ENCODE assay signal across 2 cellular contexts in the genomic region with DNA sequence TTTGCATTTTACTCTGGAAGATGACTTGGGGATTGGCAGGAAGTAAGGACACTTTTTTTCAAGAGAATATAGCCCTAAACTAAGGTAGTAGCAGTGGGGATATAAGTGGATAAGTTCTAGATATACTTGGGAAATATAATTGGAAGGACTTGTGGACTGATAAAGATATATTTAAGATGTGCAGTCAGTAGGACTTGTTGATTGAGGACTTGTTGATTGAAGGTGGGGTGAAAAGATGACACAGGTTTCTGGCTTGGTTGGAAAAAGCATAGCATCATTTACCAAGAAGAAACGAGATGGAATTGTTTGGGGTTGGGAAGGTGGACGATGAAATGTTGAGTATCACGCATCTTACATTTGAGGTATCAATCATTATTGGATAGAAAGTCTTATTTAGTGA.
TF ChIP-seq lines count a peak whose summit lies in the region.

No MANE protein-coding gene starts in this region.

TF ChIP-seq in IMR-90, 13 proteins besides CTCF, POLR2A, EP300 and RAD21:
- no peak for TF ChIP-seq RCOR1 (IDR thresholded peaks at IDR 0.05; ENCODE audit: insufficient replicate concordance, low read length)
- TF ChIP-seq MAZ (IDR thresholded peaks at IDR 0.05; ENCODE audit: borderline replicate concordance, low read depth, low read length) = no peak
- TF ChIP-seq RFX5 (IDR thresholded peaks at IDR 0.05; ENCODE audit: low read depth, low read length) = no peak
- TF ChIP-seq CEBPB (IDR thresholded peaks at IDR 0.05; ENCODE audit: low read depth, low read length) = no peak
- TF ChIP-seq FOS (IDR thresholded peaks at IDR 0.05; ENCODE audit: low read depth, low read length) = no peak
- TF ChIP-seq SMC3 (IDR thresholded peaks at IDR 0.05; ENCODE audit: low read depth, low read length) = no peak
- no peak for TF ChIP-seq NFE2L2 (IDR thresholded peaks at IDR 0.05; ENCODE audit: low read depth, low read length)
- TF ChIP-seq MXI1 (IDR thresholded peaks at IDR 0.05; ENCODE audit: borderline replicate concordance, low read depth, low read length) = no peak
- TF ChIP-seq, protein P1, sequence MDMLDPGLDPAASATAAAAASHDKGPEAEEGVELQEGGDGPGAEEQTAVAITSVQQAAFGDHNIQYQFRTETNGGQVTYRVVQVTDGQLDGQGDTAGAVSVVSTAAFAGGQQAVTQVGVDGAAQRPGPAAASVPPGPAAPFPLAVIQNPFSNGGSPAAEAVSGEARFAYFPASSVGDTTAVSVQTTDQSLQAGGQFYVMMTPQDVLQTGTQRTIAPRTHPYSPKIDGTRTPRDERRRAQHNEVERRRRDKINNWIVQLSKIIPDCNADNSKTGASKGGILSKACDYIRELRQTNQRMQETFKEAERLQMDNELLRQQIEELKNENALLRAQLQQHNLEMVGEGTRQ (IDR thresholded peaks at IDR 0.05; ENCODE audit: low read depth, low read length) = no peak
- TF ChIP-seq CHD1 (IDR thresholded peaks at IDR 0.05; ENCODE audit: low read depth, low read length) = no peak
- TF ChIP-seq, protein P2, sequence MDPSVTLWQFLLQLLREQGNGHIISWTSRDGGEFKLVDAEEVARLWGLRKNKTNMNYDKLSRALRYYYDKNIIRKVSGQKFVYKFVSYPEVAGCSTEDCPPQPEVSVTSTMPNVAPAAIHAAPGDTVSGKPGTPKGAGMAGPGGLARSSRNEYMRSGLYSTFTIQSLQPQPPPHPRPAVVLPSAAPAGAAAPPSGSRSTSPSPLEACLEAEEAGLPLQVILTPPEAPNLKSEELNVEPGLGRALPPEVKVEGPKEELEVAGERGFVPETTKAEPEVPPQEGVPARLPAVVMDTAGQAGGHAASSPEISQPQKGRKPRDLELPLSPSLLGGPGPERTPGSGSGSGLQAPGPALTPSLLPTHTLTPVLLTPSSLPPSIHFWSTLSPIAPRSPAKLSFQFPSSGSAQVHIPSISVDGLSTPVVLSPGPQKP (IDR thresholded peaks at IDR 0.05; ENCODE audit: borderline replicate concordance, low read depth, low read length) = no peak
- no peak for TF ChIP-seq MAFK (IDR thresholded peaks at IDR 0.05; ENCODE audit: low read depth, low read length)
- no peak for TF ChIP-seq BHLHE40 (IDR thresholded peaks at IDR 0.05; ENCODE audit: low read depth, low read length)

TF ChIP-seq in GM12878, 131 proteins besides CTCF, POLR2A, EP300 and RAD21:
- TF ChIP-seq EGR1 (IDR thresholded peaks at IDR 0.05; ENCODE audit: borderline replicate concordance in 1 of 2, low read depth in 2 of 2, low read length in 2 of 2) (no peak), POLR2AphosphoS5 (IDR thresholded peaks at IDR 0.05; ENCODE audit: low read length) (no peak), NFXL1 (IDR thresholded peaks at IDR 0.05; ENCODE audit: borderline replicate concordance) (no peak), NR2C1 (IDR thresholded peaks at IDR 0.05) (no peak), MTA2 (IDR thresholded peaks at IDR 0.05; ENCODE audit: low read depth) (no peak), TCF3 (IDR thresholded peaks at IDR 0.05; ENCODE audit: borderline replicate concordance, insufficient read depth, low read depth, low read length) (no peak), ZNF24 (IDR thresholded peaks at IDR 0.05) (no peak)
- TF ChIP-seq, protein P3, sequence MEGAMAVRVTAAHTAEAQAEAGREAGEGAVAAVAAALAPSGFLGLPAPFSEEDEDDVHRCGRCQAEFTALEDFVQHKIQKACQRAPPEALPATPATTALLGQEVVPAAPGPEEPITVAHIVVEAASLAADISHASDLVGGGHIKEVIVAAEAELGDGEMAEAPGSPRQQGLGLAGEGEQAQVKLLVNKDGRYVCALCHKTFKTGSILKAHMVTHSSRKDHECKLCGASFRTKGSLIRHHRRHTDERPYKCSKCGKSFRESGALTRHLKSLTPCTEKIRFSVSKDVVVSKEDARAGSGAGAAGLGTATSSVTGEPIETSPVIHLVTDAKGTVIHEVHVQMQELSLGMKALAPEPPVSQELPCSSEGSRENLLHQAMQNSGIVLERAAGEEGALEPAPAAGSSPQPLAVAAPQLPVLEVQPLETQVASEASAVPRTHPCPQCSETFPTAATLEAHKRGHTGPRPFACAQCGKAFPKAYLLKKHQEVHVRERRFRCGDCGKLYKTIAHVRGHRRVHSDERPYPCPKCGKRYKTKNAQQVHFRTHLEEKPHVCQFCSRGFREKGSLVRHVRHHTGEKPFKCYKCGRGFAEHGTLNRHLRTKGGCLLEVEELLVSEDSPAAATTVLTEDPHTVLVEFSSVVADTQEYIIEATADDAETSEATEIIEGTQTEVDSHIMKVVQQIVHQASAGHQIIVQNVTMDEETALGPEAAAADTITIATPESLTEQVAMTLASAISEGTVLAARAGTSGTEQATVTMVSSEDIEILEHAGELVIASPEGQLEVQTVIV (IDR thresholded peaks at IDR 0.05; ENCODE audit: borderline replicate concordance, partially characterized antibody) = no peak
- TF ChIP-seq, protein P4, sequence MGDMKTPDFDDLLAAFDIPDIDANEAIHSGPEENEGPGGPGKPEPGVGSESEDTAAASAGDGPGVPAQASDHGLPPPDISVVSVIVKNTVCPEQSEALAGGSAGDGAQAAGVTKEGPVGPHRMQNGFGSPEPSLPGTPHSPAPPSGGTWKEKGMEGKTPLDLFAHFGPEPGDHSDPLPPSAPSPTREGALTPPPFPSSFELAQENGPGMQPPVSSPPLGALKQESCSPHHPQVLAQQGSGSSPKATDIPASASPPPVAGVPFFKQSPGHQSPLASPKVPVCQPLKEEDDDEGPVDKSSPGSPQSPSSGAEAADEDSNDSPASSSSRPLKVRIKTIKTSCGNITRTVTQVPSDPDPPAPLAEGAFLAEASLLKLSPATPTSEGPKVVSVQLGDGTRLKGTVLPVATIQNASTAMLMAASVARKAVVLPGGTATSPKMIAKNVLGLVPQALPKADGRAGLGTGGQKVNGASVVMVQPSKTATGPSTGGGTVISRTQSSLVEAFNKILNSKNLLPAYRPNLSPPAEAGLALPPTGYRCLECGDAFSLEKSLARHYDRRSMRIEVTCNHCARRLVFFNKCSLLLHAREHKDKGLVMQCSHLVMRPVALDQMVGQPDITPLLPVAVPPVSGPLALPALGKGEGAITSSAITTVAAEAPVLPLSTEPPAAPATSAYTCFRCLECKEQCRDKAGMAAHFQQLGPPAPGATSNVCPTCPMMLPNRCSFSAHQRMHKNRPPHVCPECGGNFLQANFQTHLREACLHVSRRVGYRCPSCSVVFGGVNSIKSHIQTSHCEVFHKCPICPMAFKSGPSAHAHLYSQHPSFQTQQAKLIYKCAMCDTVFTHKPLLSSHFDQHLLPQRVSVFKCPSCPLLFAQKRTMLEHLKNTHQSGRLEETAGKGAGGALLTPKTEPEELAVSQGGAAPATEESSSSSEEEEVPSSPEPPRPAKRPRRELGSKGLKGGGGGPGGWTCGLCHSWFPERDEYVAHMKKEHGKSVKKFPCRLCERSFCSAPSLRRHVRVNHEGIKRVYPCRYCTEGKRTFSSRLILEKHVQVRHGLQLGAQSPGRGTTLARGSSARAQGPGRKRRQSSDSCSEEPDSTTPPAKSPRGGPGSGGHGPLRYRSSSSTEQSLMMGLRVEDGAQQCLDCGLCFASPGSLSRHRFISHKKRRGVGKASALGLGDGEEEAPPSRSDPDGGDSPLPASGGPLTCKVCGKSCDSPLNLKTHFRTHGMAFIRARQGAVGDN (IDR thresholded peaks at IDR 0.05) = no peak
- TF ChIP-seq, protein P5, sequence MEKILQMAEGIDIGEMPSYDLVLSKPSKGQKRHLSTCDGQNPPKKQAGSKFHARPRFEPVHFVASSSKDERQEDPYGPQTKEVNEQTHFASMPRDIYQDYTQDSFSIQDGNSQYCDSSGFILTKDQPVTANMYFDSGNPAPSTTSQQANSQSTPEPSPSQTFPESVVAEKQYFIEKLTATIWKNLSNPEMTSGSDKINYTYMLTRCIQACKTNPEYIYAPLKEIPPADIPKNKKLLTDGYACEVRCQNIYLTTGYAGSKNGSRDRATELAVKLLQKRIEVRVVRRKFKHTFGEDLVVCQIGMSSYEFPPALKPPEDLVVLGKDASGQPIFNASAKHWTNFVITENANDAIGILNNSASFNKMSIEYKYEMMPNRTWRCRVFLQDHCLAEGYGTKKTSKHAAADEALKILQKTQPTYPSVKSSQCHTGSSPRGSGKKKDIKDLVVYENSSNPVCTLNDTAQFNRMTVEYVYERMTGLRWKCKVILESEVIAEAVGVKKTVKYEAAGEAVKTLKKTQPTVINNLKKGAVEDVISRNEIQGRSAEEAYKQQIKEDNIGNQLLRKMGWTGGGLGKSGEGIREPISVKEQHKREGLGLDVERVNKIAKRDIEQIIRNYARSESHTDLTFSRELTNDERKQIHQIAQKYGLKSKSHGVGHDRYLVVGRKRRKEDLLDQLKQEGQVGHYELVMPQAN (conservative IDR thresholded peaks at IDR 0.05) = no peak
- TF ChIP-seq, protein P6, sequence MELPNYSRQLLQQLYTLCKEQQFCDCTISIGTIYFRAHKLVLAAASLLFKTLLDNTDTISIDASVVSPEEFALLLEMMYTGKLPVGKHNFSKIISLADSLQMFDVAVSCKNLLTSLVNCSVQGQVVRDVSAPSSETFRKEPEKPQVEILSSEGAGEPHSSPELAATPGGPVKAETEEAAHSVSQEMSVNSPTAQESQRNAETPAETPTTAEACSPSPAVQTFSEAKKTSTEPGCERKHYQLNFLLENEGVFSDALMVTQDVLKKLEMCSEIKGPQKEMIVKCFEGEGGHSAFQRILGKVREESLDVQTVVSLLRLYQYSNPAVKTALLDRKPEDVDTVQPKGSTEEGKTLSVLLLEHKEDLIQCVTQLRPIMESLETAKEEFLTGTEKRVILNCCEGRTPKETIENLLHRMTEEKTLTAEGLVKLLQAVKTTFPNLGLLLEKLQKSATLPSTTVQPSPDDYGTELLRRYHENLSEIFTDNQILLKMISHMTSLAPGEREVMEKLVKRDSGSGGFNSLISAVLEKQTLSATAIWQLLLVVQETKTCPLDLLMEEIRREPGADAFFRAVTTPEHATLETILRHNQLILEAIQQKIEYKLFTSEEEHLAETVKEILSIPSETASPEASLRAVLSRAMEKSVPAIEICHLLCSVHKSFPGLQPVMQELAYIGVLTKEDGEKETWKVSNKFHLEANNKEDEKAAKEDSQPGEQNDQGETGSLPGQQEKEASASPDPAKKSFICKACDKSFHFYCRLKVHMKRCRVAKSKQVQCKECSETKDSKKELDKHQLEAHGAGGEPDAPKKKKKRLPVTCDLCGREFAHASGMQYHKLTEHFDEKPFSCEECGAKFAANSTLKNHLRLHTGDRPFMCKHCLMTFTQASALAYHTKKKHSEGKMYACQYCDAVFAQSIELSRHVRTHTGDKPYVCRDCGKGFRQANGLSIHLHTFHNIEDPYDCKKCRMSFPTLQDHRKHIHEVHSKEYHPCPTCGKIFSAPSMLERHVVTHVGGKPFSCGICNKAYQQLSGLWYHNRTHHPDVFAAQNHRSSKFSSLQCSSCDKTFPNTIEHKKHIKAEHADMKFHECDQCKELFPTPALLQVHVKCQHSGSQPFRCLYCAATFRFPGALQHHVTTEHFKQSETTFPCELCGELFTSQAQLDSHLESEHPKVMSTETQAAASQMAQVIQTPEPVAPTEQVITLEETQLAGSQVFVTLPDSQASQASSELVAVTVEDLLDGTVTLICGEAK (IDR thresholded peaks at IDR 0.05; ENCODE audit: borderline replicate concordance) = no peak
- TF ChIP-seq, protein P7, sequence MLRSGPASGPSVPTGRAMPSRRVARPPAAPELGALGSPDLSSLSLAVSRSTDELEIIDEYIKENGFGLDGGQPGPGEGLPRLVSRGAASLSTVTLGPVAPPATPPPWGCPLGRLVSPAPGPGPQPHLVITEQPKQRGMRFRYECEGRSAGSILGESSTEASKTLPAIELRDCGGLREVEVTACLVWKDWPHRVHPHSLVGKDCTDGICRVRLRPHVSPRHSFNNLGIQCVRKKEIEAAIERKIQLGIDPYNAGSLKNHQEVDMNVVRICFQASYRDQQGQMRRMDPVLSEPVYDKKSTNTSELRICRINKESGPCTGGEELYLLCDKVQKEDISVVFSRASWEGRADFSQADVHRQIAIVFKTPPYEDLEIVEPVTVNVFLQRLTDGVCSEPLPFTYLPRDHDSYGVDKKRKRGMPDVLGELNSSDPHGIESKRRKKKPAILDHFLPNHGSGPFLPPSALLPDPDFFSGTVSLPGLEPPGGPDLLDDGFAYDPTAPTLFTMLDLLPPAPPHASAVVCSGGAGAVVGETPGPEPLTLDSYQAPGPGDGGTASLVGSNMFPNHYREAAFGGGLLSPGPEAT (IDR thresholded peaks at IDR 0.05; ENCODE audit: low read depth) = no peak
TF ChIP-seq in GM12878: peak in this region for 0.
